26 cellular contexts compared by ENCODE assay signal in the genomic region with DNA sequence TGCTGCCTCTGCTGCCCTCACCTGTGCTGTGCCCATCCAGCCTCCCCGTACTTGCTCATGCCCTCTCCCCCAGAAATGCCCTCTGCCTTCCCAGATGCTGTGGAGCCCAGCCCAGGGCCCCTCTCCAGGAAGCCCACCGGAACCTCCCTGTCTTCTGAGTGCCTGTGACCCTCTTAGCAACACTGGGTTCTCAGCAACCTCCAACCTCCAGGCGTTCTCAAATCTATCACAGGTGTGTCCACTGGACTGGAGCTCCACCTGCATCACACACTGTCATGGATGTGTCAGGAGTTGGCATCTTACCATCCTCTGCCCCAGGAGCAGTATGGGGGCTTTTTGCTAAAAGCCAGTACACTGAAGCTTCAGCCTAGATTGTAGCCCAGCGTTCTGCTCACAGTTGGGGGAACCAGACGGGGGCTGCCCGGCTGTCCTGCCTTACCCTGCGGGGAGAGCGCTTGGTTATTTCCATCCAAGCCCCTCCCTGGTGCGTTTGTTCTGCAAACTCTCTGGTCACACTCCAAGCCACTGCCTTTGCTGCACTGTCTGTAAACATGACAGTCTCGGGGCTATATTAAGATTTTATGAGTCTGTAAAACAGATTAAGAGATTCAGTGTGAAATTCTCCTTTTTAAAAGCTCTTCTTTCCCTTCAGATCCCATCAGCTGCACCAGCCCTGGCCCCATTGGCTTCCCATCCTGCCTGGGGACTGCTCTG.
"Had no signal": no experiment of that assay in that cellular context is flagged by ENCODE, and none has a peak within 500 bp of the region (broad histone marks: within the 10 kb centered on the region; RNA-seq: fewer than 3 reads in every experiment).

No MANE protein-coding gene starts in this region.

- H3K27me3 ChIP-seq: right atrium auricular region, vagina had no signal

- H3K9me3 Mint-ChIP-seq: neural crest cell; stimulated activated effector memory CD8-positive, alpha-beta T cell treated with anti-CD3 and anti-CD28 coated beads, Interleukin-12 subunit alpha, Interleukin-12 subunit beta, amount 100 ng/mL, for 72 hours had no signal

- FAIRE-seq: endothelial cell of umbilical vein, keratinocyte, small intestine had no signal

- H3K4me1 Mint-ChIP-seq: neural crest cell; stimulated activated effector memory CD8-positive, alpha-beta T cell treated with anti-CD3 and anti-CD28 coated beads, Interleukin-12 subunit alpha, Interleukin-12 subunit beta, amount 100 ng/mL, for 72 hours had no signal

- H3K4me3 ChIP-seq: coronary artery, heart right ventricle, left ventricle myocardium inferior, lung, right atrium auricular region, tibial artery, upper lobe of right lung, vagina had no signal

- H3K4me1 ChIP-seq: left ventricle myocardium inferior, parathyroid adenoma, upper lobe of right lung had no signal

- H3K9me3 ChIP-seq: tibial artery, upper lobe of right lung, vagina had no signal

- H3K4me3 Mint-ChIP-seq: endodermal cell; naive B cell; neural crest cell; stimulated activated effector memory CD8-positive, alpha-beta T cell treated with anti-CD3 and anti-CD28 coated beads, Interleukin-12 subunit alpha, Interleukin-12 subunit beta, amount 100 ng/mL, for 72 hours had no signal

- H3K27ac ChIP-seq: coronary artery, heart right ventricle, left ventricle myocardium inferior, parathyroid adenoma, right atrium auricular region, tibial artery, upper lobe of right lung, vagina had no signal

- DNase-seq: central memory CD4-positive, alpha-beta T cell; effector CD4-positive, alpha-beta T cell; endodermal cell; erythroblast; foreskin melanocyte; heart right ventricle; left ventricle myocardium inferior; mesenchymal stem cell; midbrain; naive B cell; nucleus accumbens; small intestine; stimulated activated CD4-positive, alpha-beta T cell treated with anti-CD3 and anti-CD28 coated beads, Interleukin-4, amount 100 ng/mL, for 1 hour; stimulated activated CD8-positive, alpha-beta memory T cell treated with anti-CD3 and anti-CD28 coated beads, Interleukin-4, amount 100 ng/mL, for 48 hours; stimulated activated naive CD8-positive, alpha-beta T cell treated with anti-CD3 and anti-CD28 coated beads, Interleukin-15, Interleukin-2, amounts not matched to agents 100 U/mL and 50 U/mL, for 24 hours; tibial artery; upper lobe of right lung had no signal

- ATAC-seq: heart right ventricle; stimulated activated effector memory CD8-positive, alpha-beta T cell treated with anti-CD3 and anti-CD28 coated beads, Interleukin-12 subunit alpha, Interleukin-12 subunit beta, amount 100 ng/mL, for 72 hours; stimulated activated naive CD8-positive, alpha-beta T cell treated with anti-CD3 and anti-CD28 coated beads, Interleukin-15, Interleukin-2, amounts not matched to agents 100 U/mL and 50 U/mL, for 24 hours; upper lobe of right lung had no signal

- H3K36me3 ChIP-seq: heart right ventricle, left ventricle myocardium inferior, right atrium auricular region, tibial artery, upper lobe of right lung, vagina had no signal

- H3K27ac Mint-ChIP-seq: endodermal cell; naive B cell; stimulated activated effector memory CD8-positive, alpha-beta T cell treated with anti-CD3 and anti-CD28 coated beads, Interleukin-12 subunit alpha, Interleukin-12 subunit beta, amount 100 ng/mL, for 72 hours had no signal

- H3K36me3 Mint-ChIP-seq: naive B cell; stimulated activated effector memory CD8-positive, alpha-beta T cell treated with anti-CD3 and anti-CD28 coated beads, Interleukin-12 subunit alpha, Interleukin-12 subunit beta, amount 100 ng/mL, for 72 hours had no signal
